Comparison of ENCODE assay signal across 17 cellular contexts in the genomic region with DNA sequence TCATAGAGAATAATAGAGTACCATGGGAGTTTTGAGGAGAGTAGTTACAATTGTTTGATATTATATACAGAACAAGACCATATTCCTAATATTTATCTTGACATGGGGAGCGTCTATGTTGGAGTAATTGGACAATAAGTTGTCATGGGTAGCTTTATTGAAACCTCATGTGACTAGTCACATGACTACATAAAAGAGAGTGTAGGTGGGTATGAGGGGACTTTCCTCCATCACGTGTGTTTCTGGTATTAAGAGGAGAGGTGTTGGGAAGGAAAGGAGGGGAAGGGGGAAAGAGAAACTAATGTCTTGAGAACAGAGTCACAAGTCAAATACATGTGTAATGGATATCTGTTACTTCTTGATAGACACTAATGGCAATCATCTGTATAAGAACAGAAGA.
"Had no signal": no experiment of that assay in that cellular context is flagged by ENCODE, and none has a peak within 500 bp of the region (broad histone marks: within the 10 kb centered on the region; RNA-seq: fewer than 3 reads in every experiment).

No MANE protein-coding gene starts in this region.

- H3K36me3 ChIP-seq: lower lobe of right lung, neutrophil, thyroid gland had no signal

- H3K9me3 ChIP-seq: esophagus muscularis mucosa, lower lobe of right lung, neutrophil, thyroid gland had no signal

- H3K27ac ChIP-seq: esophagus muscularis mucosa, lower lobe of right lung, neutrophil, thyroid gland had no signal

- DNase-seq: activated B cell treated with CpG ODN at 0.5 μM for 24 hours; activated CD4-positive, alpha-beta memory T cell treated with anti-CD3 and anti-CD28 coated beads for 36 hours; activated CD4-positive, alpha-beta T cell treated with anti-CD3 and anti-CD28 coated beads for 4 hours; activated naive CD4-positive, alpha-beta T cell treated with anti-CD3 and anti-CD28 coated beads for 36 hours; aorta; effector CD8-positive, alpha-beta T cell; left cardiac atrium; natural killer cell; stimulated activated CD4-positive, alpha-beta T cell treated with anti-CD3 and anti-CD28 coated beads, Interleukin-12 subunit alpha, Interleukin-12 subunit beta, amount 100 ng/mL, for 4 hours; stimulated activated CD4-positive, alpha-beta T cell treated with anti-CD3 and anti-CD28 coated beads, Interleukin-2, amount 100 ng/mL, for 24 hours; stimulated activated naive CD4-positive, alpha-beta T cell treated with Interleukin-2 at 50 U/mL for 16 hours; thyroid gland had no signal

- H3K4me3 ChIP-seq: esophagus muscularis mucosa, lower lobe of right lung, thyroid gland had no signal

- FAIRE-seq: urothelium cell line had no signal

- ATAC-seq: natural killer cell, T-cell had no signal

- H3K27me3 ChIP-seq: esophagus muscularis mucosa, neutrophil, thyroid gland had no signal
